Comparison of ENCODE assay signal across 11 cellular contexts in the genomic region with DNA sequence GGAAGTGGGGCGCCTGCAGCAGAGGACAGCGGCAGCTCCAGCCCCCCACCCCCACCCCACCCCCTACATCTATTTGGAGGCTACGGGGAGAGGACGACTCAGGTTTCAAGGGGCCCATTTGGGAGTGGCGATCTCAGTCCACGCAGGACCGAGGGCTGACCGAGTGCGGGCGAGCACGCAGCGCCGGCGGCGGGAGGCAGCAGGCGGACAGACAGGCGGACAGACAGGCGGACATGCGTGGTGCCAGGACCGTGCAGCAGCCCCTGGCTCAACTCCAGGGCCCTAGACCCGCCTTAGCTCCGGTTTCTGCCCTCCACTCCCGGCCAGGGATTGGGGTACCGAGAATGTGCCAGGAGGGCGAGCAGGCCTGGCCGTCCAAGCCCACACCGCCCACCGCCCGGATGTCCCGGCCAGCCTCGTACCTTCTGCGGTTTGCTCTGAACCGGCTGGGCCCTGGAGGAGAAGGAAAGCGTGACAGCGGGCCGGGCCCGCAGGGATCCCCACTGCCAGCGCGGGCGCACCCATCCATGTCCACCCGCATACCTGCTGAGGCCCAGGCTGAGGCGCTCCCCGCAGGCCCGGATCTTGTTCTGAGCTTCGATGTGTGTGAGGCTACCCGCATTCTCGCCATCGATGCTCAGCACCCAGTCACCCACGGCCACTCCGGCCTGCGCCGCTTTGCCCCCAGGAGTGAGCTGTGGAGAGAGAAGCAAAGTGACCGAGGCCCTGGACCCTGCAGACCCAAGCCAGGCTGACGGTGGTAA. TPM values are rescaled to one million over a fixed set of nuclear protein-coding genes. Genes with fewer than 3 reads are reported as not detected.
DNase-seq lines count a peak whose midpoint lies in the region; ATAC-seq and TF ChIP-seq lines count a peak whose summit lies in the region.
"Had no signal": no experiment of that assay in that cellular context is flagged by ENCODE, and none has a peak within 500 bp of the region (broad histone marks: within the 10 kb centered on the region; RNA-seq: fewer than 3 reads in every experiment).

No MANE protein-coding gene starts in this region.

- H4K5ac ChIP-seq in H9 (ENCODE audit: insufficient read length, low read depth, low read length): no peak overlapping the region

- no peaks in the 10 kb centered on the region; a peak in 1 of 5 replicates for H3K9me3 Mint-ChIP-seq in H9
- H3K9me3 Mint-ChIP-seq in WTC11: no peaks in the 10 kb centered on the region
- H3K9me3 Mint-ChIP-seq: CD8-positive, alpha-beta T cell had no signal

- H3K27ac ChIP-seq in H9 (ENCODE audit: insufficient read length, low read depth, low read length) (no peak overlapping the region), mesenchymal stem cell (ENCODE audit: low read length, poor library complexity, severe bottlenecking) (peak overlapping the region; percentile 99), testis (peak overlapping the region; percentile 24 to 38)

- H3K79me1 ChIP-seq in H9 (ENCODE audit: insufficient read depth, low read depth, low read length, poor library complexity, severe bottlenecking) (no peaks in the 10 kb centered on the region), mesenchymal stem cell (replicated peaks; ENCODE audit: low read length, poor library complexity, severe bottlenecking) (peaks cover 2% of the 10 kb centered on the region)

- H4K20me1 ChIP-seq in H9 (ENCODE audit: control insufficient read depth, insufficient read depth, insufficient read length): no peaks in the 10 kb centered on the region

- H3K36me3 ChIP-seq in mesenchymal stem cell (ENCODE audit: control insufficient read depth in 1 of 2, insufficient read depth in 2 of 2, low read depth in 1 of 2, low read length in 2 of 2): peaks cover 72 to 81% of the 10 kb centered on the region in 2 experiments
- no peaks in the 10 kb centered on the region for H3K36me3 ChIP-seq in testis (ENCODE audit: low read depth, missing control alignments)

- H3K79me2 ChIP-seq in H9 (ENCODE audit: insufficient read depth, low read length): no peaks in the 10 kb centered on the region

- DNase-seq in H9 (no peak), WTC11 (ENCODE audit: low spot score) (no peak), mesenchymal stem cell (no peak), testis (no peak), NCI-H774 (lab: John Stamatoyannopoulos, UW) (no peak), left ventricle myocardium superior (no peak)
- no peak for DNase-seq in activated CD4-positive, CD25-positive, alpha-beta regulatory T cell (lab: John Stamatoyannopoulos, UW)
- DNase-seq: activated CD8-positive, alpha-beta T cell treated with anti-CD3 and anti-CD28 coated beads, Interleukin-2, amount 10 ng/mL, durations not matched to agents 7 days and 5 days; activated naive CD4-positive, alpha-beta T cell; CD8-positive, alpha-beta T cell; midbrain had no signal

- CTCF ChIA-PET in WTC11 (lab: Charles Lee): interaction anchor here (0.6 to 11.2 kb wide), 18 partner anchors 9 to 183 kb away, joined by 3 to 230 read pairs (median 4); partner anchors contain the start of genes DBN1 and DOK3

- H2BK12ac ChIP-seq in H9 (ENCODE audit: insufficient read length, low read depth, low read length): no peak overlapping the region
- peak overlapping the region in 1 of 2 experiments; percentile 24 for H2BK12ac ChIP-seq in mesenchymal stem cell (ENCODE audit: low read length in 2 of 2)

- no peak overlapping the region for H3K56ac ChIP-seq in H9 (ENCODE audit: insufficient read length, low read depth, low read length)

- H3K4ac ChIP-seq in H9 (ENCODE audit: low read depth, low read length) (no peak overlapping the region), mesenchymal stem cell (ENCODE audit: low read depth in 1 of 2, low read length in 2 of 2) (no peak overlapping the region)

- H3K4me3 Mint-ChIP-seq in H9: no peak overlapping the region
- no peak overlapping the region for H3K4me3 Mint-ChIP-seq in WTC11
- H3K4me3 Mint-ChIP-seq: activated CD8-positive, alpha-beta T cell treated with anti-CD3 and anti-CD28 coated beads, Interleukin-2, amount 10 ng/mL, durations not matched to agents 7 days and 5 days; CD8-positive, alpha-beta T cell had no signal

- H3K4me1 ChIP-seq in H9 (ENCODE audit: insufficient read depth, low read length): peaks cover 5% of the 10 kb centered on the region; the same call in 1 of the 2 replicates
- peaks cover 69% of the 10 kb centered on the region for H3K4me1 ChIP-seq in mesenchymal stem cell (ENCODE audit: control insufficient read depth, insufficient read depth, low read depth, low read length)
- H3K4me1 ChIP-seq in testis: peaks cover 25% of the 10 kb centered on the region

- peaks cover 4% of the 10 kb centered on the region for H3K23me2 ChIP-seq in H9 (ENCODE audit: insufficient read length, low read depth, low read length, poor library complexity, severe bottlenecking)

- intact Hi-C loops in testis (cut with DNase I; ENCODE audit: low total_unique reads) (no loop called here), left ventricle myocardium superior (cut with micrococcal nuclease) (no loop called here)

- ATAC-seq in WTC11 (no peak), left ventricle myocardium superior (no peak)
- ATAC-seq: activated CD8-positive, alpha-beta T cell treated with anti-CD3 and anti-CD28 coated beads, Interleukin-2, amount 10 ng/mL, durations not matched to agents 7 days and 5 days had no signal

- WGBS in H9 (ENCODE audit: extremely low coverage, insufficient read length, low lambda C conversion rate): no CpG with 5 or more reads among the region's 54 CpGs
- 94% methylated on average over 52 of the region's 54 CpGs for WGBS in mesenchymal stem cell
- 81 to 82% methylated on average over 26 to 47 of the region's 54 CpGs for WGBS in testis, 2 donors

- H3K4me3 ChIP-seq in mesenchymal stem cell (ENCODE audit: insufficient read depth in 1 of 2, low read depth in 1 of 2, low read length in 2 of 2): no peak overlapping the region
- H3K4me3 ChIP-seq in testis: peak overlapping the region; percentile 34 to 43

- peak overlapping the region in 2 of 3 experiments; percentile 75 to 93; a peak in 4 of 7 replicates for H3K27ac Mint-ChIP-seq in H9
- peak overlapping the region; percentile 95 for H3K27ac Mint-ChIP-seq in WTC11
- H3K27ac Mint-ChIP-seq: CD8-positive, alpha-beta T cell had no signal

- no peak overlapping the region for H3K9ac ChIP-seq in H9 (ENCODE audit: extremely low read depth, insufficient read length, low read length)
- H3K9ac ChIP-seq in mesenchymal stem cell (ENCODE audit: low read length): no peak overlapping the region

- H3K23ac ChIP-seq in H9 (ENCODE audit: insufficient read length, low read depth, low read length): no peak overlapping the region
- H3K23ac ChIP-seq in mesenchymal stem cell (ENCODE audit: low read length in 2 of 2): peak overlapping the region in 1 of 2 experiments; percentile 27

- POLR2A ChIA-PET in WTC11 (lab: Charles Lee): interaction anchor here (0.6 to 6.1 kb wide), 8 partner anchors 9 to 65 kb away, joined by 3 to 43 read pairs (median 5); partner anchors contain the start of gene GRK6

- no peak overlapping the region; the same call in 1 of the 2 replicates for H3K14ac ChIP-seq in H9 (ENCODE audit: insufficient read depth, low read length)
- H3K14ac ChIP-seq in mesenchymal stem cell (ENCODE audit: low read length in 2 of 2): no peak overlapping the region

- TF ChIP-seq CTCF in H9 (conservative IDR thresholded peaks at IDR 0.05) (no peak), WTC11 (IDR thresholded peaks at IDR 0.05) (no peak), testis (IDR thresholded peaks at IDR 0.05) (no peak)

- H3K4me1 Mint-ChIP-seq in H9 (peaks cover 20 to 43% of the 10 kb centered on the region in 2 experiments), WTC11 (peaks cover 27% of the 10 kb centered on the region)

- H2AK5ac ChIP-seq in H9 (ENCODE audit: insufficient read length, low read length) (no peak overlapping the region), mesenchymal stem cell (ENCODE audit: low read length, severe bottlenecking) (peak overlapping the region; percentile 33)

- TF ChIP-seq POLR2A in testis (IDR thresholded peaks at IDR 0.05): no peak

- no peak overlapping the region for H3K18ac ChIP-seq in H9 (ENCODE audit: insufficient read length, low read depth, low read length)
- H3K18ac ChIP-seq in mesenchymal stem cell (ENCODE audit: low read depth in 1 of 2, low read length in 2 of 2): peak overlapping the region in 1 of 2 experiments; percentile 7

- H2BK5ac ChIP-seq in H9 (ENCODE audit: insufficient read length, low read length) (no peak overlapping the region), mesenchymal stem cell (ENCODE audit: low read depth, low read length, poor library complexity, severe bottlenecking) (no peak overlapping the region)

- no peaks in the 10 kb centered on the region for H3K27me3 Mint-ChIP-seq in H9 (ENCODE audit: low read depth)
- H3K27me3 Mint-ChIP-seq in WTC11 (ENCODE audit: low read depth): no peaks in the 10 kb centered on the region

- no peak overlapping the region for H3T11ph ChIP-seq in H9 (ENCODE audit: low read length)

- no peaks in the 10 kb centered on the region for H3K9me3 ChIP-seq in H9 (ENCODE audit: control insufficient read depth, low read depth, low read length)
- H3K9me3 ChIP-seq in mesenchymal stem cell (ENCODE audit: control insufficient read depth, low read length): no peaks in the 10 kb centered on the region
- H3K9me3 ChIP-seq in testis: no peaks in the 10 kb centered on the region

- peaks cover 38 to 64% (median 59%) of the 10 kb centered on the region in 3 experiments for H3K36me3 Mint-ChIP-seq in H9 (ENCODE audit: insufficient read depth in 1 of 3, low read depth in 3 of 3)
- H3K36me3 Mint-ChIP-seq in WTC11: peaks cover 38% of the 10 kb centered on the region

- no peak overlapping the region for H2BK20ac ChIP-seq in H9 (ENCODE audit: low read depth, low read length, poor library complexity, severe bottlenecking)

- no peak overlapping the region for H4K8ac ChIP-seq in H9 (replicated peaks; ENCODE audit: insufficient read length, low read depth, low read length)
- H4K8ac ChIP-seq in mesenchymal stem cell (ENCODE audit: low read length): peak overlapping the region; percentile 52

- no peak overlapping the region for H3K4me2 ChIP-seq in H9 (ENCODE audit: insufficient read depth, insufficient read length, low read length)
- peak overlapping the region; percentile 8 for H3K4me2 ChIP-seq in mesenchymal stem cell (ENCODE audit: low read length, poor library complexity, severe bottlenecking)

- H2AFZ ChIP-seq in H9 (ENCODE audit: low read length) (no peak overlapping the region), mesenchymal stem cell (ENCODE audit: low read depth, low read length) (no peak overlapping the region)

- H3K27me3 ChIP-seq in H9 (ENCODE audit: insufficient read depth, low read length): no peaks in the 10 kb centered on the region
- no peaks in the 10 kb centered on the region for H3K27me3 ChIP-seq in mesenchymal stem cell (ENCODE audit: control insufficient read depth in 1 of 2, insufficient read depth in 1 of 2, low read length in 2 of 2)
- H3K27me3 ChIP-seq in testis: no peaks in the 10 kb centered on the region

- H4K91ac ChIP-seq in H9 (ENCODE audit: insufficient read length, low read depth, low read length) (no peak overlapping the region), mesenchymal stem cell (ENCODE audit: low read length) (peak overlapping the region; percentile 52)

- no peak overlapping the region for H2BK120ac ChIP-seq in H9 (ENCODE audit: low read depth, low read length, poor library complexity, severe bottlenecking)
- no peak overlapping the region for H2BK120ac ChIP-seq in mesenchymal stem cell (ENCODE audit: low read depth, low read length)

- H2BK15ac ChIP-seq in H9 (ENCODE audit: low read depth, low read length): no peak overlapping the region
- no peak overlapping the region for H2BK15ac ChIP-seq in mesenchymal stem cell (ENCODE audit: low read depth, poor library complexity, severe bottlenecking)

RNA-seq across cellular contexts. Expression of gene PDLIM7, which starts 5.2 kb away (rescaled TPM):
- total RNA-seq in H9 (2021) (134 and 137 TPM in 2 replicates), WTC11 (2021) (124 to 142 TPM (median 139 TPM) in 3 replicates), testis (100 to 1,000 TPM in 1 of 2 donors, 10 to 100 TPM in 1; 90.5 to 118 TPM), left ventricle myocardium superior (35.1 TPM)
- 221 TPM for polyA plus RNA-seq in mesenchymal stem cell (2013, experiment 1 of 2)
- 213 TPM for polyA plus RNA-seq in mesenchymal stem cell (2013, experiment 2 of 2)
- polyA plus RNA-seq in testis (ENCODE audit: insufficient read depth, low read depth, low replicate concordance): 72.2 TPM

RNA-seq across cellular contexts. Expression of gene DOK3, which starts 17.5 kb away (rescaled TPM):
- total RNA-seq in H9 (2021) (15.9 and 16.4 TPM in 2 replicates), WTC11 (2021) (9.0 to 9.9 TPM (median 9.0 TPM) in 3 replicates), testis (10 to 100 TPM; 10.7 to 18.7 TPM), left ventricle myocardium superior (3.4 TPM)
- 1.3 TPM for polyA plus RNA-seq in mesenchymal stem cell (2013, experiment 1 of 2)
- polyA plus RNA-seq in mesenchymal stem cell (2013, experiment 2 of 2): 1.4 TPM
- 10.4 TPM for polyA plus RNA-seq in testis (ENCODE audit: insufficient read depth, low read depth, low replicate concordance)

RNA-seq across cellular contexts. Expression of gene DBN1, which starts 18.7 kb away (rescaled TPM):
- total RNA-seq in H9 (2021): 339 and 340 TPM in 2 replicates
- 267 to 288 TPM (median 269 TPM) in 3 replicates for total RNA-seq in WTC11 (2021)
- 149 TPM for polyA plus RNA-seq in mesenchymal stem cell (2013, experiment 1 of 2)
- polyA plus RNA-seq in mesenchymal stem cell (2013, experiment 2 of 2): 150 TPM
- total RNA-seq in testis: 10 to 100 TPM; 69.6 to 83.1 TPM
- 50.5 TPM for polyA plus RNA-seq in testis (ENCODE audit: insufficient read depth, low read depth, low replicate concordance)
- 22.4 TPM for total RNA-seq in left ventricle myocardium superior

RNA-seq across cellular contexts. Expression of gene DDX41, which starts 24.6 kb away (rescaled TPM):
- total RNA-seq in H9 (2021) (125 and 133 TPM in 2 replicates), WTC11 (2021) (136 to 156 TPM (median 137 TPM) in 3 replicates), testis (100 to 1,000 TPM; 193 to 197 TPM), left ventricle myocardium superior (29.8 TPM)
- 45.5 TPM for polyA plus RNA-seq in mesenchymal stem cell (2013, experiment 1 of 2)
- polyA plus RNA-seq in mesenchymal stem cell (2013, experiment 2 of 2): 41.7 TPM
- polyA plus RNA-seq in testis (ENCODE audit: insufficient read depth, low read depth, low replicate concordance): 99.1 TPM

RNA-seq across cellular contexts. Expression of gene PRR7, which starts 45.6 kb away (rescaled TPM):
- total RNA-seq in H9 (2021): 9.6 and 10.2 TPM in 2 replicates
- total RNA-seq in WTC11 (2021): 13.1 to 14.7 TPM (median 14.6 TPM) in 3 replicates
- polyA plus RNA-seq in mesenchymal stem cell (2013, experiment 1 of 2): 8.6 TPM
- 7.8 TPM for polyA plus RNA-seq in mesenchymal stem cell (2013, experiment 2 of 2)
- total RNA-seq in testis: 10 to 100 TPM; 19.9 to 23.2 TPM
- 2.8 TPM for polyA plus RNA-seq in testis (ENCODE audit: insufficient read depth, low read depth, low replicate concordance)
- 0.40 TPM for total RNA-seq in left ventricle myocardium superior

Comparison
In these comparisons a context has a peak if more than half of its experiments do, and no peak if none do; other contexts are left out.
1. H3K4me3 ChIP-seq: peak in testis (2 of 2); none in mesenchymal stem cell (0 of 2).